In the genomic region with DNA sequence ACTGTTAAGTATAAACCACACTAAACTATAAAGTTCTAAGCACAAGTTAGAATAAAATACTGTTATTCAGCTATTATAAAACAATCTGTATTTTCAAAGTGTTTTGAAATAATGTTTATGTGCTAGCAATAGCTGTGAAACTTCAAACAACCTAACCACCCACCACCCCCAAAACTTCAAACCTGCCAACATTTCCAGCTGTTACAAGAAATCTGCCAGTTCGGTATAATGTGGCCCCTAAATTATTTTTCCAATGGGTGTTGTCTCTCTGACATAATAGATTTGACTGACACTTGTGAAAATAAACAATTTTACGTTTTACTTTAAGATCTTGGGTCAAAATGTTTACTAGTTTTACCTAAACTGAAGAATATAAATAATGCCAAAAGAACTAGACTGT, we compare ENCODE assay signal across 27 cellular contexts.
"Had no signal": no experiment of that assay in that cellular context is flagged by ENCODE, and none has a peak within 500 bp of the region (broad histone marks: within the 10 kb centered on the region; RNA-seq: fewer than 3 reads in every experiment).

No MANE protein-coding gene starts in this region.

- H3K4me3 ChIP-seq: adrenal gland, body of pancreas, esophagus muscularis mucosa, gastrocnemius medialis had no signal

- H3K27ac ChIP-seq: adrenal gland, body of pancreas, esophagus muscularis mucosa, foreskin keratinocyte, gastrocnemius medialis had no signal

- H3K36me3 ChIP-seq: adrenal gland, gastrocnemius medialis had no signal

- H3K4me1 ChIP-seq: body of pancreas had no signal

- ATAC-seq: activated CD4-positive, alpha-beta T cell treated with anti-CD3 and anti-CD28 coated beads for 36 hours; activated CD8-positive, alpha-beta T cell treated with anti-CD3 and anti-CD28 coated beads, Interleukin-2, amount 10 ng/mL, durations not matched to agents 7 days and 5 days; activated naive CD8-positive, alpha-beta T cell treated with anti-CD3 and anti-CD28 coated beads, Interleukin-2, amount 50 U/mL, for 24 hours; activated T-cell treated with anti-CD3 and anti-CD28 coated beads, Interleukin-2, amount 50 U/mL, for 4 hours; body of pancreas; effector memory CD8-positive, alpha-beta T cell; foreskin keratinocyte; gastrocnemius medialis had no signal

- H3K9me3 ChIP-seq: adrenal gland, body of pancreas, esophagus muscularis mucosa, gastrocnemius medialis had no signal

- H3K27me3 ChIP-seq: adrenal gland, body of pancreas, esophagus muscularis mucosa, foreskin keratinocyte, gastrocnemius medialis had no signal

- DNase-seq: activated CD4-positive, alpha-beta memory T cell treated with anti-CD3 and anti-CD28 coated beads for 36 hours; activated CD4-positive, alpha-beta T cell treated with anti-CD3 and anti-CD28 coated beads for 36 hours; activated CD4-positive, alpha-beta T cell treated with anti-CD3 and anti-CD28 coated beads, Interleukin-2, amount 10 ng/mL, durations not matched to agents 24 days and 14 days; activated CD4-positive, CD25-positive, alpha-beta regulatory T cell; activated CD4-positive, CD25-positive, alpha-beta regulatory T cell treated with anti-CD3 and anti-CD28 coated beads, Interleukin-2, amount 50 U/mL, for 72 hours; activated CD8-positive, alpha-beta memory T cell treated with anti-CD3 and anti-CD28 coated beads, Interleukin-2, amount 50 U/mL, for 48 hours; activated CD8-positive, alpha-beta T cell treated with anti-CD3 and anti-CD28 coated beads, Interleukin-2, amount 10 ng/mL, durations not matched to agents 7 days and 5 days; activated effector memory CD4-positive, alpha-beta T cell treated with anti-CD3 and anti-CD28 coated beads, Interleukin-2, amount 50 U/mL, for 16 hours; activated naive CD4-positive, alpha-beta T cell treated with anti-CD3 and anti-CD28 coated beads for 36 hours; activated naive CD8-positive, alpha-beta T cell treated with anti-CD3 and anti-CD28 coated beads for 36 hours; activated naive CD8-positive, alpha-beta T cell treated with anti-CD3 and anti-CD28 coated beads, Interleukin-2, amount 50 U/mL, for 24 hours; activated T-cell treated with anti-CD3 and anti-CD28 coated beads for 4 hours; activated T-cell treated with anti-CD3 and anti-CD28 coated beads, Interleukin-2, amount 50 U/mL, for 4 hours; amygdala; aorta; body of pancreas; caudate nucleus; cortex of kidney; dermis blood vessel endothelial cell; effector CD4-positive, alpha-beta T cell; effector memory CD8-positive, alpha-beta T cell; erythroblast; foreskin keratinocyte; gastrocnemius medialis; T-helper 2 cell had no signal
